8 cellular contexts compared by ENCODE assay signal in genomic region chr13:33611016-33611805, GRCh38.
DNase-seq lines count a peak whose midpoint lies in the region; ATAC-seq and TF ChIP-seq lines count a peak whose summit lies in the region.

No MANE protein-coding gene starts in this region.

- 26 to 48% (median 34%) methylated on average over 19 of the region's 19 CpGs for WGBS in adrenal gland, 4 donors
- WGBS in right cardiac atrium = 10% methylated on average over 19 of the region's 19 CpGs

- peak overlapping the region in 1 of 4 donors; percentile 23 for H3K4me3 ChIP-seq in adrenal gland
- H3K4me3 ChIP-seq in right cardiac atrium (ENCODE audit: low read length) = peak overlapping the region; percentile 38
- H3K4me3 ChIP-seq in gastrocnemius medialis = peak overlapping the region; percentile 58 to 64 (median 60)

- H3K36me3 ChIP-seq in adrenal gland (replicated peaks in 1 of 2) (no peaks in the 10 kb centered on the region), gastrocnemius medialis (no peaks in the 10 kb centered on the region)

- peak overlapping the region; percentile 8 to 85 (median 70) for H3K27ac ChIP-seq in adrenal gland
- peak overlapping the region; percentile 97 for H3K27ac ChIP-seq in right cardiac atrium (ENCODE audit: low read length)
- peak overlapping the region; percentile 86 to 94 (median 90) for H3K27ac ChIP-seq in gastrocnemius medialis

- H3K9me3 ChIP-seq in adrenal gland (replicated peaks in 1 of 3) (no peaks in the 10 kb centered on the region), right cardiac atrium (ENCODE audit: control insufficient read depth, low read length) (no peaks in the 10 kb centered on the region), gastrocnemius medialis (no peaks in the 10 kb centered on the region)

- ATAC-seq in right cardiac atrium (peak; percentile 95 to 96), gastrocnemius medialis (peak; percentile 57 to 81)

- peak in 3 of 6 experiments; percentile 22 to 31 (median 28) for TF ChIP-seq CTCF in adrenal gland (IDR thresholded peaks at IDR 0.05)
- TF ChIP-seq CTCF in gastrocnemius medialis (IDR thresholded peaks at IDR 0.05 in 4 of 5, conservative IDR thresholded peaks at IDR 0.05 in 1 of 5) = no peak

- H3K4me1 ChIP-seq in adrenal gland (replicated peaks in 1 of 2) (peaks cover 18 to 22% of the 10 kb centered on the region in 2 donors), right cardiac atrium (ENCODE audit: control insufficient read depth, insufficient read depth, low read length) (peaks cover 11% of the 10 kb centered on the region), gastrocnemius medialis (peaks cover 25 to 41% of the 10 kb centered on the region in 2 donors)

- intact Hi-C loops in adrenal gland (cut with DNase I) (no loop called here), right cardiac atrium (cut with DNase I) (loop anchor here in 1 of 4 donors (5.0 kb wide), 1 partner anchor 111 kb away; no protein-coding TSS in a partner anchor), gastrocnemius medialis (cut with DNase I; ENCODE audit: low total_unique reads) (no loop called here)

- peak in 1 of 2 donors; percentile 15 for TF ChIP-seq POLR2A in adrenal gland (IDR thresholded peaks at IDR 0.05)
- TF ChIP-seq POLR2A in gastrocnemius medialis (IDR thresholded peaks at IDR 0.05) = no peak

- in situ Hi-C loops in gastrocnemius medialis (cut with MboI; ENCODE audit: low sequenced_read_pairs in 4 of 4) = no loop called here

- H3K27me3 ChIP-seq in adrenal gland (no peaks in the 10 kb centered on the region), right cardiac atrium (ENCODE audit: control insufficient read depth, insufficient read depth) (no peaks in the 10 kb centered on the region), gastrocnemius medialis (no peaks in the 10 kb centered on the region)

- DNase-seq in NCI-H1092 (lab: John Stamatoyannopoulos, UW) = peak; percentile 84
- DNase-seq in adrenal gland = peak; percentile 53 to 80 (median 68)
- DNase-seq in right cardiac atrium = peak; percentile 88 to 94 (median 94)
- DNase-seq in gastrocnemius medialis = peak; percentile 17 to 48
- DNase-seq in HuH-7.5 (ENCODE audit: low spot score) = no peak
- DNase-seq in SIG-M5 treated with dmso at 0.1 percent for 504 hours (lab: John Stamatoyannopoulos, UW; ENCODE audit: unreplicated experiment) = no peak
- no peak for DNase-seq in NCI-H1436 treated with DMSO at 0.1 percent for 48 hours (lab: John Stamatoyannopoulos, UW)
- no peak for DNase-seq in RKO (ENCODE audit: low spot score)

Comparison
In these comparisons a context has a peak if more than half of its experiments do, and no peak if none do; other contexts are left out.
1. DNase-seq: peak in NCI-H1092 (single experiment), adrenal gland (7 of 7), right cardiac atrium (3 of 3) and gastrocnemius medialis (2 of 2); none in HuH-7.5 (single experiment), SIG-M5 treated with dmso at 0.1 percent for 504 hours (single experiment), NCI-H1436 treated with DMSO at 0.1 percent for 48 hours (single experiment) and RKO (single experiment).
2. Peak in every context shown above with its lines, with median percentiles within 50 percentile points of each other: H3K27ac ChIP-seq.